ENCODE assay signal across 7 cellular contexts in the genomic region with DNA sequence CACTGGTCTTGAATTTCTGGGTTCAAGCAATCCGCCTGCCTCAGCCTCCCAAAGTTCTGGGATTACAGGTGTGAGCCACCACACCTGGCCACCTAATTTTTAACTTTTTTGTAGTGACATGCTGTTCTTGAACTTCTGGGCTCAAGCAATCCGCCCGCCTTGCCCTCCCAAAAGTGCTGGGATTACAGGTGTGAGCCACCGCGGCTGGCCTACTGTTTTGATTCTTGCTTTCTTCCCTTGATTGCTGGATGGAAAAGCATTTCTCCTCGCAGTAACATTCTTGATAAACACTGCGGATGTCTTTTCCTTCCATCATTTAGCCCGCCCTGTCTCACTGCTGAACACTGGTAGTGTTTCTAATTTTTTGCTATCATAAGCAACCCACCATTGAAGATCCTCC.
"Had no signal": no experiment of that assay in that cellular context is flagged by ENCODE, and none has a peak within 500 bp of the region (broad histone marks: within the 10 kb centered on the region; RNA-seq: fewer than 3 reads in every experiment).

No MANE protein-coding gene starts in this region.

- H3K27ac Mint-ChIP-seq: IgD-negative memory B cell had no signal

- H3K27ac ChIP-seq: HL-60 had no signal

- H3K27me3 Mint-ChIP-seq: IgD-negative memory B cell had no signal

- H3K4me1 Mint-ChIP-seq: IgD-negative memory B cell had no signal

- H3K4me3 Mint-ChIP-seq: IgD-negative memory B cell had no signal

- DNase-seq: IMR-90, KBM-7, KG1 had no signal

- H3K4me3 ChIP-seq: K562 had no signal

- H3K9me3 Mint-ChIP-seq: IgD-negative memory B cell had no signal

- ATAC-seq: HepG2, K562 had no signal
